ENCODE assay signal across 9 cellular contexts in the genomic region with DNA sequence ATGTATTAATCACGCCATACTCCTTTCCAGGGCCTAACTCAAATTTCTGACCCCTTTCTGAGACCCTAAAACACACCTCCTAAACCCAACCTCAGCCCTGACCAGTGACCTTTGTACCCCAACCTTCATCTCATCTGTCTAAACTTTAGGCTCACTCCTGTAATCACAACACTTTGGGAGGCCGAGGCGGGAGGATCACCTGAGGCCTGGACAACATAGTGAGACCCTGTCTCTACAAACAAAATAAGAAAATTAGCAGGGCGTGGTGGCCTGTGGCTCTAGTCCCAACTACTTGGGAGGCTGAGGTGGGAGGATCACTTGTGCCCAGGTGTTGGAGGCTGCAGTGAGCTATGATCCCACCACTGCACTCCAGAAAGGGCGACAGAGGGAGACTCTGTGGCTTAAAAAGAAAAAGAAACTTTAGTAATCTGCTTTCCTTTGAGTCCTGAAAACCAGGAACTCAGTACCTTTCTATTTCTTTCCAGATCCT. TPM values are rescaled to one million over a fixed set of nuclear protein-coding genes. Genes with fewer than 3 reads are reported as not detected.
A peak's percentile ranks its signal among the peaks of the same experiment; 100 is the strongest.
DNase-seq lines count a peak whose midpoint lies in the region; ATAC-seq, FAIRE-seq and TF ChIP-seq lines count a peak whose summit lies in the region.
"Had no signal": no experiment of that assay in that cellular context is flagged by ENCODE, and none has a peak within 500 bp of the region (broad histone marks: within the 10 kb centered on the region; RNA-seq: fewer than 3 reads in every experiment).

No MANE protein-coding gene starts in this region.

- TF ChIP-seq CTCF in ascending aorta (IDR thresholded peaks at IDR 0.05) (no peak), lower lobe of right lung (IDR thresholded peaks at IDR 0.05) (no peak), suprapubic skin (IDR thresholded peaks at IDR 0.05) (no peak)

- ATAC-seq in lower lobe of right lung (no peak), GM21360 (IDR thresholded peaks at IDR 0.05; ENCODE audit: unreplicated experiment) (no peak)

- H3K4me1 ChIP-seq in ascending aorta (peaks cover 6 to 16% of the 10 kb centered on the region in 2 donors), lower lobe of right lung (peaks cover 20% of the 10 kb centered on the region), suprapubic skin (peaks cover 29% of the 10 kb centered on the region)

- no peak for FAIRE-seq in urothelium cell line (lab: Jason Lieb, UNC)

- no peak for DNase-seq in activated naive CD4-positive, alpha-beta T cell treated with anti-CD3 and anti-CD28 coated beads, Interleukin-2, amount 10 ng/mL, durations not matched to agents 7 days and 5 days
- no peak for DNase-seq in activated naive CD4-positive, alpha-beta T cell treated with anti-CD3 and anti-CD28 coated beads, Interleukin-2, amount 50 U/mL, for 16 hours
- DNase-seq in ascending aorta (ENCODE audit: low spot score in 2 of 2) (no peak), lower lobe of right lung (no peak), suprapubic skin (ENCODE audit: low spot score in 2 of 2) (no peak), NCI-H1694 treated with DMSO at 0.1 percent for 48 hours (lab: John Stamatoyannopoulos, UW) (no peak), urothelium cell line (ENCODE audit: low spot score) (no peak)
- DNase-seq: stimulated activated CD4-positive, alpha-beta T cell treated with anti-CD3 and anti-CD28 coated beads, Interleukin-2, amount 100 ng/mL, for 24 hours had no signal

- H3K27me3 ChIP-seq in ascending aorta (no peaks in the 10 kb centered on the region), lower lobe of right lung (ENCODE audit: low read depth) (no peaks in the 10 kb centered on the region), suprapubic skin (no peaks in the 10 kb centered on the region)

- intact Hi-C loops in ascending aorta (cut with DNase I), result no loop called here
- intact Hi-C loops in lower lobe of right lung (cut with DNase I), result no loop called here

- WGBS in suprapubic skin, result 90% methylated on average over 5 of the region's 5 CpGs

- no peak for TF ChIP-seq EP300 in suprapubic skin (IDR thresholded peaks at IDR 0.05)

- H3K4me3 ChIP-seq in ascending aorta (peak overlapping the region; percentile 51 to 70), lower lobe of right lung (peak overlapping the region; percentile 63), suprapubic skin (peak overlapping the region; percentile 51)

- H3K27ac Mint-ChIP-seq in activated naive CD4-positive, alpha-beta T cell treated with anti-CD3 and anti-CD28 coated beads, Interleukin-2, amount 10 ng/mL, durations not matched to agents 7 days and 5 days, result no peak overlapping the region

- H3K9me3 ChIP-seq in ascending aorta (no peaks in the 10 kb centered on the region), lower lobe of right lung (no peaks in the 10 kb centered on the region), suprapubic skin (no peaks in the 10 kb centered on the region)

- H3K36me3 ChIP-seq in ascending aorta, result no peaks in the 10 kb centered on the region
- H3K36me3 ChIP-seq in lower lobe of right lung, result no peaks in the 10 kb centered on the region
- H3K36me3 ChIP-seq in suprapubic skin, result no peaks in the 10 kb centered on the region

- CTCF ChIA-PET in activated naive CD4-positive, alpha-beta T cell treated with anti-CD3 and anti-CD28 coated beads, Interleukin-2, amount 10 ng/mL, durations not matched to agents 7 days and 5 days (lab: Charles Lee), result interaction anchor here (1.0 to 1.5 kb wide), 2 partner anchors 8 to 14 kb away, joined by 3 read pairs; no protein-coding TSS in a partner anchor

- TF ChIP-seq POLR2A in suprapubic skin (IDR thresholded peaks at IDR 0.05), result no peak

- no peak overlapping the region for H3K27ac ChIP-seq in ascending aorta
- no peak overlapping the region for H3K27ac ChIP-seq in lower lobe of right lung
- H3K27ac ChIP-seq in suprapubic skin, result no peak overlapping the region

- H3K9me3 Mint-ChIP-seq in activated naive CD4-positive, alpha-beta T cell treated with anti-CD3 and anti-CD28 coated beads, Interleukin-2, amount 10 ng/mL, durations not matched to agents 7 days and 5 days, result no peaks in the 10 kb centered on the region

- peaks cover 64% of the 10 kb centered on the region for H3K27me3 Mint-ChIP-seq in activated naive CD4-positive, alpha-beta T cell treated with anti-CD3 and anti-CD28 coated beads, Interleukin-2, amount 10 ng/mL, durations not matched to agents 7 days and 5 days

- peaks cover 19% of the 10 kb centered on the region for H3K4me1 Mint-ChIP-seq in activated naive CD4-positive, alpha-beta T cell treated with anti-CD3 and anti-CD28 coated beads, Interleukin-2, amount 10 ng/mL, durations not matched to agents 7 days and 5 days

- no peaks in the 10 kb centered on the region for H3K36me3 Mint-ChIP-seq in activated naive CD4-positive, alpha-beta T cell treated with anti-CD3 and anti-CD28 coated beads, Interleukin-2, amount 10 ng/mL, durations not matched to agents 7 days and 5 days

- peak overlapping the region; percentile 19 for H3K4me3 Mint-ChIP-seq in activated naive CD4-positive, alpha-beta T cell treated with anti-CD3 and anti-CD28 coated beads, Interleukin-2, amount 10 ng/mL, durations not matched to agents 7 days and 5 days

RNA-seq across cellular contexts. Expression of a gene that starts 4.7 kb away (rescaled TPM):
- total RNA-seq in ascending aorta, result 37.1 TPM
- 16.2 TPM for total RNA-seq in lower lobe of right lung
- total RNA-seq in suprapubic skin, result 10 to 100 TPM in 2 of 4 donors, 1 to 10 TPM in 2; 5.4 to 12.2 (median 10.7) TPM

RNA-seq across cellular contexts. Expression of a gene that starts 6.1 kb away (rescaled TPM):
- total RNA-seq in ascending aorta, result 2.2 TPM
- total RNA-seq in lower lobe of right lung, result 1.8 TPM
- total RNA-seq in suprapubic skin, result 1 to 10 TPM; 2.9 to 6.3 (median 5.6) TPM

RNA-seq across cellular contexts. Expression of a gene that starts 15.1 kb away (rescaled TPM):
- total RNA-seq in ascending aorta, result 110 TPM
- total RNA-seq in lower lobe of right lung, result 190 TPM
- total RNA-seq in suprapubic skin, result 10 to 100 TPM; 34.8 to 51.3 (median 43.6) TPM

RNA-seq across cellular contexts. Expression of a gene that starts 24.4 kb away (rescaled TPM):
- total RNA-seq in ascending aorta (511 TPM), lower lobe of right lung (18.0 TPM), suprapubic skin (100 to 1,000 TPM; 326 to 676 (median 518) TPM)
